In genomic region chr9:129035838-129036237, GRCh38 we compare ENCODE assay signal across 8 cellular contexts. TPM values are rescaled to one million over a fixed set of nuclear protein-coding genes. Genes with fewer than 3 reads are reported as not detected.
DNase-seq lines count a peak whose midpoint lies in the region; ATAC-seq, FAIRE-seq and TF ChIP-seq lines count a peak whose summit lies in the region.
"Not testable (repeated sequence)": the region's sequence is repeated elsewhere in the genome, so short reads cannot be mapped to it uniquely, and the experiment has no call there.

No MANE protein-coding gene starts in this region.

- not testable (repeated sequence) for H3K27me3 Mint-ChIP-seq in Calu3 (ENCODE audit: unreplicated experiment); activated naive CD8-positive, alpha-beta T cell treated with anti-CD3 and anti-CD28 coated beads for 36 hours

- H3K9me3 ChIP-seq in endothelial cell of umbilical vein (replicated peaks; ENCODE audit: control insufficient read depth, insufficient read depth, low read length); osteoblast (ENCODE audit: low read depth, low read length); tibial artery: not testable (repeated sequence)

- H3K36me3 Mint-ChIP-seq in Calu3 (ENCODE audit: insufficient read depth, unreplicated experiment) = peaks cover 16% of the 10 kb centered on the region
- not testable (repeated sequence) for H3K36me3 Mint-ChIP-seq in activated naive CD8-positive, alpha-beta T cell treated with anti-CD3 and anti-CD28 coated beads for 36 hours

- H3K4me1 Mint-ChIP-seq in Calu3 (ENCODE audit: low read depth, unreplicated experiment) = peaks cover 15% of the 10 kb centered on the region
- peaks cover 18% of the 10 kb centered on the region for H3K4me1 Mint-ChIP-seq in activated naive CD8-positive, alpha-beta T cell treated with anti-CD3 and anti-CD28 coated beads for 36 hours

- H3K4me2 ChIP-seq in endothelial cell of umbilical vein (ENCODE audit: insufficient read depth, low read length) (peak overlapping the region; percentile 82), osteoblast (ENCODE audit: insufficient read depth, low read length) (peak overlapping the region; percentile 99)

- H2AFZ ChIP-seq in endothelial cell of umbilical vein (ENCODE audit: low read depth, low read length) (peak overlapping the region; percentile 99), osteoblast (ENCODE audit: low read length) (peak overlapping the region; percentile 100)

- not testable (repeated sequence) for H3K27me3 ChIP-seq in endothelial cell of umbilical vein (ENCODE audit: control insufficient read depth in 2 of 2, insufficient read depth in 2 of 2, low read length in 2 of 2); layer of hippocampus (ENCODE audit: control insufficient read depth, insufficient read depth, low read length); osteoblast (ENCODE audit: insufficient read depth, low read length); tibial artery

- BruUV-seq in Calu3 (replicated peaks; lab: Mats Ljungman, UMichigan); endothelial cell of umbilical vein (replicated peaks; lab: Mats Ljungman, UMichigan): not testable (repeated sequence)

- not testable (repeated sequence) for TF ChIP-seq POLR2A in endothelial cell of umbilical vein (IDR thresholded peaks at IDR 0.05; ENCODE audit: low read depth, low read length)

- DNase-seq in Calu3; RWPE1 (ENCODE audit: low spot score); activated naive CD8-positive, alpha-beta T cell treated with anti-CD3 and anti-CD28 coated beads for 36 hours; endothelial cell of umbilical vein (ENCODE audit: low read depth, low spot score); osteoblast (ENCODE audit: insufficient read length, low spot score, missing footprints): not testable (repeated sequence)
- peak in 1 of 2 donors; percentile 69 for DNase-seq in tibial artery

- not testable (repeated sequence) for FAIRE-seq in endothelial cell of umbilical vein (lab: Jason Lieb, UNC)

- not testable (repeated sequence) for H3K9me3 Mint-ChIP-seq in Calu3 (ENCODE audit: low read depth, unreplicated experiment); activated naive CD8-positive, alpha-beta T cell treated with anti-CD3 and anti-CD28 coated beads for 36 hours

- intact Hi-C loops in Calu3 (cut with micrococcal nuclease; ENCODE audit: unreplicated experiment); tibial artery (cut with DNase I; ENCODE audit: low total_unique reads): not testable (repeated sequence)
- intact Hi-C loops in endothelial cell of umbilical vein (cut with micrococcal nuclease) = loop anchor here (1.0 to 5.0 kb wide), 3 partner anchors 8 to 531 kb away; partner anchors contain the start of genes DOLPP1 and SH3GLB2

- peak overlapping the region; percentile 91 for H3K27ac Mint-ChIP-seq in Calu3 (ENCODE audit: unreplicated experiment)
- peak overlapping the region; percentile 76 for H3K27ac Mint-ChIP-seq in activated naive CD8-positive, alpha-beta T cell treated with anti-CD3 and anti-CD28 coated beads for 36 hours

- POLR2A ChIA-PET in RWPE1 (lab: Yijun Ruan, JAX; ENCODE audit: low non-redundant PET) = interaction anchor here (0.6 to 1.3 kb wide), 3 partner anchors 22 to 67 kb away, joined by 3 to 5 read pairs (median 4); no protein-coding TSS in a partner anchor
- POLR2A ChIA-PET in endothelial cell of umbilical vein (lab: Charles Lee) = not testable (repeated sequence)

- H3K4me1 ChIP-seq in endothelial cell of umbilical vein (ENCODE audit: control insufficient read depth, extremely low read depth, insufficient read depth, low read length) (peaks cover 11% of the 10 kb centered on the region), osteoblast (ENCODE audit: insufficient read depth, low read length) (peaks cover 21% of the 10 kb centered on the region), tibial artery (peaks cover 0 to 29% (median 18%) of the 10 kb centered on the region in 4 donors)

- H3K4me3 ChIP-seq in endothelial cell of umbilical vein (replicated peaks in 1 of 3; ENCODE audit: insufficient read depth in 1 of 3, low read depth in 1 of 3, low read length in 3 of 3) (peak overlapping the region in 1 of 3 experiments; percentile 31), osteoblast (ENCODE audit: insufficient read depth, low read length) (peak overlapping the region; percentile 99), tibial artery (peak overlapping the region; percentile 87 to 100)

- peak; percentile 10 for ATAC-seq in HG03097 (IDR thresholded peaks at IDR 0.05; ENCODE audit: low FRiP score, unreplicated experiment)

- dilution Hi-C loops in endothelial cell of umbilical vein (cut with MboI; ENCODE audit: extremely low pct_ligation_motif_present, low sequenced_read_pairs) = not testable (repeated sequence)

- H3K4me3 Mint-ChIP-seq in Calu3 (ENCODE audit: low read depth, unreplicated experiment) = peak overlapping the region; percentile 92
- peak overlapping the region; percentile 98 for H3K4me3 Mint-ChIP-seq in activated naive CD8-positive, alpha-beta T cell treated with anti-CD3 and anti-CD28 coated beads for 36 hours

- CTCF ChIA-PET in Calu3 (lab: Charles Lee) = interaction anchor here (0.6 to 1.0 kb wide), 4 partner anchors 8 to 625 kb away, joined by 3 to 9 read pairs (median 4); partner anchors contain the start of gene SH3GLB2
- CTCF ChIA-PET in RWPE1 (lab: Yijun Ruan, JAX) = interaction anchor here (0.6 to 1.0 kb wide), 2 partner anchors 38 to 58 kb away, joined by 3 read pairs; no protein-coding TSS in a partner anchor
- CTCF ChIA-PET in endothelial cell of umbilical vein (lab: Charles Lee) = interaction anchor here (0.7 to 1.5 kb wide), 4 partner anchors 8 to 218 kb away, joined by 3 to 5 read pairs (median 4); partner anchors contain the start of genes ENDOG and SH3GLB2

- not testable (repeated sequence) for TF ChIP-seq CTCF in Calu3 (IDR thresholded peaks at IDR 0.05; ENCODE audit: unreplicated experiment); RWPE1 (conservative IDR thresholded peaks at IDR 0.05; ENCODE audit: low read depth); endothelial cell of umbilical vein (IDR thresholded peaks at IDR 0.05; ENCODE audit: extremely low read depth in 1 of 2, insufficient read depth in 1 of 2, low read depth in 1 of 2, low read length in 2 of 2); osteoblast (IDR thresholded peaks at IDR 0.05; ENCODE audit: extremely low read depth, low read depth, low read length); tibial artery (IDR thresholded peaks at IDR 0.05)

- H4K20me1 ChIP-seq in endothelial cell of umbilical vein (replicated peaks; ENCODE audit: control insufficient read depth, extremely low read depth, insufficient read depth, low read length) = not testable (repeated sequence)
- H4K20me1 ChIP-seq in osteoblast (ENCODE audit: insufficient read depth, low read length) = peaks cover 20% of the 10 kb centered on the region

- H3K27ac ChIP-seq in RWPE1 (peak overlapping the region; percentile 78), layer of hippocampus (ENCODE audit: low read depth, low read length) (peak overlapping the region; percentile 94), tibial artery (peak overlapping the region; percentile 74 to 90)
- H3K27ac ChIP-seq in endothelial cell of umbilical vein (ENCODE audit: insufficient read depth, low read depth, low read length); osteoblast (ENCODE audit: low read depth, low read length): not testable (repeated sequence)

- peaks cover 12% of the 10 kb centered on the region for H3K79me2 ChIP-seq in endothelial cell of umbilical vein (ENCODE audit: control insufficient read depth, insufficient read depth, low read length)
- peaks cover 34% of the 10 kb centered on the region for H3K79me2 ChIP-seq in osteoblast (ENCODE audit: insufficient read depth, low read length)

- peak overlapping the region; percentile 49 for H3K9ac ChIP-seq in endothelial cell of umbilical vein (replicated peaks; ENCODE audit: extremely low read depth, insufficient read depth, low read length)

- H3K36me3 ChIP-seq in endothelial cell of umbilical vein (ENCODE audit: control insufficient read depth in 2 of 2, extremely low read depth in 1 of 2, insufficient read depth in 2 of 2, low read length in 2 of 2); osteoblast (ENCODE audit: insufficient read depth, low read length); tibial artery: not testable (repeated sequence)

- not testable (repeated sequence) for H3K9me1 ChIP-seq in endothelial cell of umbilical vein (replicated peaks; ENCODE audit: control insufficient read depth, extremely low read depth, insufficient read depth, low read length)

RNA-seq across cellular contexts. Expression of gene MIGA2, which starts 0.6 kb away (rescaled TPM):
- total RNA-seq in Calu3 (2022) (17.8 and 21.2 TPM in 2 replicates), endothelial cell of umbilical vein (28.0 and 29.5 TPM in 2 replicates), osteoblast (21.2 and 22.4 TPM in 2 replicates)
- total RNA-seq in activated naive CD8-positive, alpha-beta T cell treated with anti-CD3 and anti-CD28 coated beads for 36 hours = 10 to 100 TPM; 26.2 to 29.0 TPM
- 27.7 and 28.0 TPM in 2 replicates for polyA plus RNA-seq in endothelial cell of umbilical vein
- polyA plus RNA-seq in endothelial cell of umbilical vein (2011; cell fraction: cytosol; rRNA removed) = 13.1 and 15.9 TPM in 2 replicates
- polyA plus RNA-seq in endothelial cell of umbilical vein (2011; cell fraction: nucleus; rRNA removed) = 125 and 138 TPM in 2 replicates
- 15.3 and 16.1 TPM in 2 replicates for polyA plus RNA-seq in endothelial cell of umbilical vein (2012)
- polyA minus RNA-seq in endothelial cell of umbilical vein = 12.8 and 20.8 TPM in 2 replicates
- 11.4 TPM for polyA minus RNA-seq in endothelial cell of umbilical vein (2011; cell fraction: cytosol; rRNA and poly(A)+ RNA removed)
- polyA minus RNA-seq in endothelial cell of umbilical vein (2011; cell fraction: nucleus; rRNA and poly(A)+ RNA removed) = 18.4 and 31.4 TPM in 2 replicates

RNA-seq across cellular contexts. Expression of gene SH3GLB2, which starts 7.7 kb away (rescaled TPM):
- total RNA-seq in Calu3 (2022) = 66.5 and 83.8 TPM in 2 replicates
- total RNA-seq in activated naive CD8-positive, alpha-beta T cell treated with anti-CD3 and anti-CD28 coated beads for 36 hours = 10 to 100 TPM; 42.9 to 46.3 TPM
- 55.8 and 58.8 TPM in 2 replicates for total RNA-seq in endothelial cell of umbilical vein
- 77.5 and 91.9 TPM in 2 replicates for polyA plus RNA-seq in endothelial cell of umbilical vein
- 39.7 and 56.0 TPM in 2 replicates for polyA plus RNA-seq in endothelial cell of umbilical vein (2011; cell fraction: cytosol; rRNA removed)
- 277 and 325 TPM in 2 replicates for polyA plus RNA-seq in endothelial cell of umbilical vein (2011; cell fraction: nucleus; rRNA removed)
- polyA plus RNA-seq in endothelial cell of umbilical vein (2012) = 39.9 and 52.4 TPM in 2 replicates
- polyA minus RNA-seq in endothelial cell of umbilical vein = 26.6 and 38.9 TPM in 2 replicates
- 84.7 TPM for polyA minus RNA-seq in endothelial cell of umbilical vein (2011; cell fraction: cytosol; rRNA and poly(A)+ RNA removed)
- 27.8 and 31.7 TPM in 2 replicates for polyA minus RNA-seq in endothelial cell of umbilical vein (2011; cell fraction: nucleus; rRNA and poly(A)+ RNA removed)
- total RNA-seq in osteoblast = 37.3 and 38.6 TPM in 2 replicates

RNA-seq across cellular contexts. Expression of gene DOLPP1, which starts 45.1 kb away (rescaled TPM):
- total RNA-seq in Calu3 (2022) (14.4 and 16.1 TPM in 2 replicates), endothelial cell of umbilical vein (17.7 and 26.6 TPM in 2 replicates), osteoblast (10.3 and 10.5 TPM in 2 replicates)
- 10 to 100 TPM; 17.7 to 20.8 TPM for total RNA-seq in activated naive CD8-positive, alpha-beta T cell treated with anti-CD3 and anti-CD28 coated beads for 36 hours
- polyA plus RNA-seq in endothelial cell of umbilical vein = 28.3 and 32.4 TPM in 2 replicates
- 25.7 and 26.5 TPM in 2 replicates for polyA plus RNA-seq in endothelial cell of umbilical vein (2011; cell fraction: cytosol; rRNA removed)
- polyA plus RNA-seq in endothelial cell of umbilical vein (2011; cell fraction: nucleus; rRNA removed) = 17.0 and 17.1 TPM in 2 replicates
- polyA plus RNA-seq in endothelial cell of umbilical vein (2012) = 9.2 and 11.8 TPM in 2 replicates
- 17.7 and 20.7 TPM in 2 replicates for polyA minus RNA-seq in endothelial cell of umbilical vein
- 14.8 TPM for polyA minus RNA-seq in endothelial cell of umbilical vein (2011; cell fraction: cytosol; rRNA and poly(A)+ RNA removed)
- polyA minus RNA-seq in endothelial cell of umbilical vein (2011; cell fraction: nucleus; rRNA and poly(A)+ RNA removed) = 4.9 and 7.0 TPM in 2 replicates
